In genomic region chr14:88005050-88005481, GRCh38 we compare ENCODE assay signal across 8 cellular contexts. TPM values are rescaled to one million over a fixed set of nuclear protein-coding genes. Genes with fewer than 3 reads are reported as not detected.
DNase-seq lines count a peak whose midpoint lies in the region; ATAC-seq and TF ChIP-seq lines count a peak whose summit lies in the region.

Gene GPR65, plus strand, starts transcription at chr14:88005135. Its CDS starts 5,713 bp downstream, at chr14:88010848.

- no peak within 1 kb of the TSS for H2AK5ac ChIP-seq in mesendoderm (ENCODE audit: low read length)

- no peaks in the 10 kb centered on the region for H3K9me3 ChIP-seq in Karpas-422 (ENCODE audit: low read length)

- no peak within 1 kb of the TSS for H2BK15ac ChIP-seq in mesendoderm (replicated peaks; ENCODE audit: low read depth)

- no peak within 1 kb of the TSS for H4K8ac ChIP-seq in mesendoderm (ENCODE audit: low read depth, low read length)

- peak within 1 kb of the TSS; percentile 60 for H3K4me3 ChIP-seq in Karpas-422 (ENCODE audit: low read length)
- no peak within 1 kb of the TSS for H3K4me3 ChIP-seq in cardiac fibroblast (replicated peaks in 1 of 2; ENCODE audit: low read depth in 2 of 2, low read length in 2 of 2)
- H3K4me3 ChIP-seq in mesendoderm (ENCODE audit: low read length) = no peak within 1 kb of the TSS

- peak within 1 kb of the TSS; percentile 27 for H3K27ac ChIP-seq in Karpas-422 (ENCODE audit: low read length)
- H3K27ac ChIP-seq in mesendoderm (ENCODE audit: low read depth, low read length) = no peak within 1 kb of the TSS

- H3K4me2 ChIP-seq in Karpas-422 (ENCODE audit: low read depth, low read length, poor library complexity, severe bottlenecking) = peak within 1 kb of the TSS; percentile 71
- no peak within 1 kb of the TSS for H3K4me2 ChIP-seq in mesendoderm (ENCODE audit: low read length)

- H3K9ac ChIP-seq in Karpas-422 (ENCODE audit: low read length) = peak within 1 kb of the TSS; percentile 44
- no peak within 1 kb of the TSS for H3K9ac ChIP-seq in mesendoderm (ENCODE audit: low read length)

- H3K36me3 ChIP-seq in Karpas-422 (ENCODE audit: insufficient read depth, low read length) (no peaks in the 10 kb centered on the region), mesendoderm (ENCODE audit: control insufficient read depth, insufficient read depth, low read length) (no peaks in the 10 kb centered on the region)

- no peaks in the 10 kb centered on the region for H3K79me1 ChIP-seq in mesendoderm (ENCODE audit: low read length)

- H3K4me1 Mint-ChIP-seq in stimulated activated naive CD8-positive, alpha-beta T cell treated with anti-CD3 and anti-CD28 coated beads, Interleukin-15, amount 100 ng/mL, for 72 hours = peaks cover 66% of the 10 kb centered on the region

- H3K79me2 ChIP-seq in Karpas-422 (ENCODE audit: low read length) = no peaks in the 10 kb centered on the region
- H3K79me2 ChIP-seq in mesendoderm (ENCODE audit: control insufficient read depth, insufficient read depth, low read length) = no peaks in the 10 kb centered on the region

- H3K4me1 ChIP-seq in Karpas-422 (ENCODE audit: low read length) (peaks cover 28% of the 10 kb centered on the region), mesendoderm (ENCODE audit: control insufficient read depth, low read depth, low read length) (no peaks in the 10 kb centered on the region)

- TF ChIP-seq CTCF in cardiac fibroblast (IDR thresholded peaks at IDR 0.05; ENCODE audit: low read depth, low read length) (no peak), omental fat pad (IDR thresholded peaks at IDR 0.05) (no peak)

- no peak within 1 kb of the TSS for H3K23ac ChIP-seq in mesendoderm (ENCODE audit: low read length)

- peak within 1 kb of the TSS; percentile 95 to 99 for H3K27ac Mint-ChIP-seq in stimulated activated naive CD8-positive, alpha-beta T cell treated with anti-CD3 and anti-CD28 coated beads, Interleukin-15, amount 100 ng/mL, for 72 hours

- H3K27me3 Mint-ChIP-seq in stimulated activated naive CD8-positive, alpha-beta T cell treated with anti-CD3 and anti-CD28 coated beads, Interleukin-15, amount 100 ng/mL, for 72 hours = no peaks in the 10 kb centered on the region

- H3K4me3 Mint-ChIP-seq in stimulated activated naive CD8-positive, alpha-beta T cell treated with anti-CD3 and anti-CD28 coated beads, Interleukin-15, amount 100 ng/mL, for 72 hours = peak within 1 kb of the TSS; percentile 87 to 96

- DNase-seq in Karpas-422 (peak; percentile 89), cardiac fibroblast (ENCODE audit: low read depth in 2 of 2) (peak; percentile 49 to 51), DMS79 (lab: John Stamatoyannopoulos, UW) (no peak), omental fat pad (ENCODE audit: low spot score) (no peak), mesendoderm (no peak)
- peak in 1 of 2 donors; percentile 59 for DNase-seq in stimulated activated naive CD8-positive, alpha-beta T cell treated with anti-CD3 and anti-CD28 coated beads, Interleukin-15, amount 100 ng/mL, for 72 hours

- no peak within 1 kb of the TSS for H2BK5ac ChIP-seq in mesendoderm (ENCODE audit: low read length)

- H3K9me3 Mint-ChIP-seq in stimulated activated naive CD8-positive, alpha-beta T cell treated with anti-CD3 and anti-CD28 coated beads, Interleukin-15, amount 100 ng/mL, for 72 hours = peaks cover 0 to 6% of the 10 kb centered on the region in 2 donors

- H3K4ac ChIP-seq in mesendoderm (ENCODE audit: low read depth, low read length) = no peak within 1 kb of the TSS

- no peaks in the 10 kb centered on the region for H3K27me3 ChIP-seq in Karpas-422 (ENCODE audit: low read length)
- H3K27me3 ChIP-seq in mesendoderm (ENCODE audit: insufficient read depth, low read length, poor library complexity) = no peaks in the 10 kb centered on the region

- ATAC-seq in GM18505 (IDR thresholded peaks at IDR 0.05; ENCODE audit: unreplicated experiment) (peak; percentile 70), GM21576 (IDR thresholded peaks at IDR 0.05; ENCODE audit: unreplicated experiment) (peak; percentile 69), omental fat pad (ENCODE audit: low FRiP score) (no peak)
- peak; percentile 48 for ATAC-seq in stimulated activated naive CD8-positive, alpha-beta T cell treated with anti-CD3 and anti-CD28 coated beads, Interleukin-15, amount 100 ng/mL, for 72 hours

- no peaks in the 10 kb centered on the region for H3K9me2 ChIP-seq in Karpas-422 (replicated peaks; ENCODE audit: insufficient read depth, low read length)

- H4K20me1 ChIP-seq in Karpas-422 (ENCODE audit: insufficient read depth, low read depth, low read length) = no peaks in the 10 kb centered on the region

- H3K18ac ChIP-seq in mesendoderm (ENCODE audit: low read length) = no peak within 1 kb of the TSS

- peak within 1 kb of the TSS; percentile 32; the same call in 1 of the 2 replicates for H2AFZ ChIP-seq in Karpas-422 (ENCODE audit: low read length)

- no peak within 1 kb of the TSS for H3K56ac ChIP-seq in mesendoderm (ENCODE audit: low read length)

- peak; percentile 66 for TF ChIP-seq POLR2A in GM18505 (IDR thresholded peaks at IDR 0.05; ENCODE audit: borderline replicate concordance, extremely low read depth, insufficient read depth, insufficient read length)

- WGBS in mesendoderm (ENCODE audit: extremely low coverage, insufficient coverage, low lambda C conversion rate) = no CpG with 5 or more reads among the region's 3 CpGs

- H4K5ac ChIP-seq in mesendoderm (ENCODE audit: low read length) = no peak within 1 kb of the TSS

- no peak within 1 kb of the TSS for H2BK120ac ChIP-seq in mesendoderm (ENCODE audit: low read depth, low read length)

RNA-seq across cellular contexts. Expression of gene GPR65, which starts in this region (rescaled TPM):
- 4.4 and 8.1 TPM in 2 replicates for total RNA-seq in Karpas-422 (2014; rRNA removed; shearing (Covaris generic); ENCODE audit: low replicate concordance)
- total RNA-seq in omental fat pad = 1 to 10 TPM; 1.4 to 6.0 (median 3.2) TPM
- polyA plus RNA-seq in mesendoderm (2013, experiment 1 of 2) = not detected
- polyA plus RNA-seq in mesendoderm (2013, experiment 2 of 2) = not detected

Comparison
In these comparisons a context has a peak if more than half of its experiments do, and no peak if none do; other contexts are left out.
1. DNase-seq: peak in Karpas-422 (single experiment) and cardiac fibroblast (2 of 2); none in DMS79 (single experiment), omental fat pad (single experiment) and mesendoderm (single experiment).